ENCODE assay signal across 26 cellular contexts in genomic region chr6:50285735-50286134, GRCh38.
DNase-seq lines count a peak whose midpoint lies in the region; ATAC-seq, FAIRE-seq and TF ChIP-seq lines count a peak whose summit lies in the region.
"Had no signal": no experiment of that assay in that cellular context is flagged by ENCODE, and none has a peak within 500 bp of the region (broad histone marks: within the 10 kb centered on the region; RNA-seq: fewer than 3 reads in every experiment).

No MANE protein-coding gene starts in this region.

- intact Hi-C loops in kidney (cut with DNase I) = no loop called here
- intact Hi-C loops in lower lobe of right lung (cut with DNase I) = no loop called here
- intact Hi-C loops in breast epithelium (cut with DNase I; ENCODE audit: low total_unique reads) = no loop called here

- H3K9me3 ChIP-seq in MM.1S (replicated peaks; ENCODE audit: insufficient read depth, low read length) = no peaks in the 10 kb centered on the region
- H3K9me3 ChIP-seq in kidney (ENCODE audit: control insufficient read depth in 1 of 2, low read length in 2 of 2) = no peaks in the 10 kb centered on the region
- H3K9me3 ChIP-seq in lower lobe of right lung = no peaks in the 10 kb centered on the region
- no peaks in the 10 kb centered on the region for H3K9me3 ChIP-seq in breast epithelium
- H3K9me3 ChIP-seq: A549; BE2C; BLaER1 treated with 17β-estradiol and CSF1 and Interleukin-3, amounts not matched to agents 10 nM and 100 nM had no signal

- no peak overlapping the region for H3K27ac Mint-ChIP-seq in immature natural killer cell
- H3K27ac Mint-ChIP-seq: CD14-positive monocyte; CD4-positive, alpha-beta T cell had no signal

- no peaks in the 10 kb centered on the region for H3K27me3 Mint-ChIP-seq in immature natural killer cell (ENCODE audit: low read depth in 3 of 3)
- H3K27me3 Mint-ChIP-seq: CD4-positive, alpha-beta T cell had no signal

- ATAC-seq in GM18867 (IDR thresholded peaks at IDR 0.05; ENCODE audit: unreplicated experiment) (peak; percentile 54), GM18907 (IDR thresholded peaks at IDR 0.05; ENCODE audit: unreplicated experiment) (peak; percentile 68), lower lobe of right lung (no peak)
- ATAC-seq: A549 had no signal

- H3K4me3 Mint-ChIP-seq in immature natural killer cell = no peak overlapping the region
- H3K4me3 Mint-ChIP-seq: CD14-positive monocyte; CD4-positive, alpha-beta T cell had no signal

- H3K27me3 ChIP-seq in MM.1S (replicated peaks; ENCODE audit: insufficient read depth, low read length) = no peaks in the 10 kb centered on the region
- no peaks in the 10 kb centered on the region for H3K27me3 ChIP-seq in lower lobe of right lung (ENCODE audit: low read depth)
- H3K27me3 ChIP-seq in breast epithelium = no peaks in the 10 kb centered on the region
- H3K27me3 ChIP-seq: BE2C; BLaER1 treated with 17β-estradiol and CSF1 and Interleukin-3, amounts not matched to agents 10 nM and 100 nM had no signal

- peak overlapping the region; percentile 67 for H3K4me2 ChIP-seq in MM.1S (ENCODE audit: low read depth, low read length)
- H3K4me2 ChIP-seq: A549; BLaER1 treated with 17β-estradiol and CSF1 and Interleukin-3, amounts not matched to agents 10 nM and 100 nM had no signal

- TF ChIP-seq CTCF in MM.1S (IDR thresholded peaks at IDR 0.05; ENCODE audit: low read length) = no peak
- TF ChIP-seq CTCF in kidney (IDR thresholded peaks at IDR 0.05; ENCODE audit: borderline replicate concordance, extremely low read depth, insufficient read depth) = no peak
- no peak for TF ChIP-seq CTCF in lower lobe of right lung (IDR thresholded peaks at IDR 0.05)
- TF ChIP-seq CTCF in breast epithelium (IDR thresholded peaks at IDR 0.05) = no peak

- no peaks in the 10 kb centered on the region for H3K9me2 ChIP-seq in MM.1S (replicated peaks; ENCODE audit: insufficient read depth, low read length)

- TF ChIP-seq POLR2A in breast epithelium (IDR thresholded peaks at IDR 0.05) = no peak

- H3K4me3 ChIP-seq in MM.1S (ENCODE audit: low read length) (peak overlapping the region; percentile 16; the same call in 1 of the 2 replicates), kidney (ENCODE audit: low read length in 2 of 2) (peak overlapping the region; percentile 40 to 61), lower lobe of right lung (no peak overlapping the region), breast epithelium (no peak overlapping the region)
- H3K4me3 ChIP-seq: A549; BLaER1 treated with 17β-estradiol and CSF1 and Interleukin-3, amounts not matched to agents 10 nM and 100 nM; GM23248 had no signal

- peak; percentile 11 for FAIRE-seq in kidney (lab: Jason Lieb, UNC)
- FAIRE-seq: A549, GM12892, H1 had no signal

- no peaks in the 10 kb centered on the region for H3K36me3 Mint-ChIP-seq in immature natural killer cell
- H3K36me3 Mint-ChIP-seq: CD14-positive monocyte had no signal

- H3K4me1 ChIP-seq in MM.1S (ENCODE audit: low read length) = peaks cover 27% of the 10 kb centered on the region
- no peaks in the 10 kb centered on the region for H3K4me1 ChIP-seq in kidney (ENCODE audit: control insufficient read depth in 1 of 2, insufficient read depth in 1 of 2, low read depth in 1 of 2, low read length in 2 of 2)
- H3K4me1 ChIP-seq in lower lobe of right lung = no peaks in the 10 kb centered on the region
- no peaks in the 10 kb centered on the region for H3K4me1 ChIP-seq in breast epithelium
- H3K4me1 ChIP-seq: A549; BE2C; BLaER1 treated with 17β-estradiol and CSF1 and Interleukin-3, amounts not matched to agents 10 nM and 100 nM had no signal

- peaks cover 0 to 34% (median 16%) of the 10 kb centered on the region in 6 donors for H3K9me3 Mint-ChIP-seq in immature natural killer cell
- H3K9me3 Mint-ChIP-seq: CD4-positive, alpha-beta T cell had no signal

- no peaks in the 10 kb centered on the region for H4K20me1 ChIP-seq in MM.1S (ENCODE audit: insufficient read depth, low read length)
- H4K20me1 ChIP-seq: BLaER1 treated with 17β-estradiol and CSF1 and Interleukin-3, amounts not matched to agents 10 nM and 100 nM had no signal

- DNase-seq in MM.1S (peak; percentile 67), kidney (no peak), NCI-H146 (lab: John Stamatoyannopoulos, UW) (no peak), lower lobe of right lung (no peak), immature natural killer cell (no peak), breast epithelium (ENCODE audit: low spot score in 2 of 2) (no peak)
- DNase-seq: 8988T; ACHN; AML-193; BE2C; Calu3; CD4-positive, alpha-beta T cell; COR-L47; DMS53; DMS79 treated with DMSO at 0.1 percent for 48 hours; GF-D8; GM23248; H7; HCEC 1CT had no signal

- H2AFZ ChIP-seq in MM.1S (ENCODE audit: low read length) = peak overlapping the region; percentile 40; the same call in 1 of the 2 replicates
- H2AFZ ChIP-seq: GM23248 had no signal

- peak overlapping the region; percentile 69; the same call in 1 of the 2 replicates for H3K27ac ChIP-seq in MM.1S (ENCODE audit: low read length)
- no peak overlapping the region for H3K27ac ChIP-seq in kidney (ENCODE audit: low read depth in 2 of 2, low read length in 2 of 2)
- no peak overlapping the region for H3K27ac ChIP-seq in lower lobe of right lung
- no peak overlapping the region for H3K27ac ChIP-seq in breast epithelium
- H3K27ac ChIP-seq: A549; BLaER1 treated with 17β-estradiol and CSF1 and Interleukin-3, amounts not matched to agents 10 nM and 100 nM; GM23248 had no signal

- H3K36me3 ChIP-seq in MM.1S (replicated peaks; ENCODE audit: insufficient read depth, low read length) = no peaks in the 10 kb centered on the region
- no peaks in the 10 kb centered on the region for H3K36me3 ChIP-seq in kidney (ENCODE audit: control insufficient read depth in 1 of 2, insufficient read depth in 2 of 2, low read length in 2 of 2)
- no peaks in the 10 kb centered on the region for H3K36me3 ChIP-seq in lower lobe of right lung
- no peaks in the 10 kb centered on the region for H3K36me3 ChIP-seq in breast epithelium
- H3K36me3 ChIP-seq: BE2C; BLaER1 treated with 17β-estradiol and CSF1 and Interleukin-3, amounts not matched to agents 10 nM and 100 nM had no signal

- 0 out of 2 replicates have a peak, but pooled peaks cover 9% of the 10 kb centered on the region for H3F3A ChIP-seq in MM.1S (ENCODE audit: insufficient read depth, low read length)

- H3K9ac ChIP-seq in MM.1S (ENCODE audit: low read length) (no peak overlapping the region), kidney (ENCODE audit: low read length in 2 of 2) (no peak overlapping the region)
- H3K9ac ChIP-seq: BLaER1 treated with 17β-estradiol and CSF1 and Interleukin-3, amounts not matched to agents 10 nM and 100 nM; GM23248 had no signal

- no peaks in the 10 kb centered on the region for H3K4me1 Mint-ChIP-seq in immature natural killer cell
- H3K4me1 Mint-ChIP-seq: CD14-positive monocyte had no signal

- no peaks in the 10 kb centered on the region for H3K79me2 ChIP-seq in MM.1S (ENCODE audit: low read length)

Comparison
In these comparisons a context has a peak if more than half of its experiments do, and no peak if none do; other contexts are left out.
1. ATAC-seq: peak in GM18867 (single experiment) and GM18907 (single experiment); none in lower lobe of right lung (0 of 2).
2. H3K4me3 ChIP-seq: peak in MM.1S (single experiment) and kidney (2 of 2); none in lower lobe of right lung (single experiment) and breast epithelium (0 of 3).